ENCODE assay signal across 16 cellular contexts in the genomic region with DNA sequence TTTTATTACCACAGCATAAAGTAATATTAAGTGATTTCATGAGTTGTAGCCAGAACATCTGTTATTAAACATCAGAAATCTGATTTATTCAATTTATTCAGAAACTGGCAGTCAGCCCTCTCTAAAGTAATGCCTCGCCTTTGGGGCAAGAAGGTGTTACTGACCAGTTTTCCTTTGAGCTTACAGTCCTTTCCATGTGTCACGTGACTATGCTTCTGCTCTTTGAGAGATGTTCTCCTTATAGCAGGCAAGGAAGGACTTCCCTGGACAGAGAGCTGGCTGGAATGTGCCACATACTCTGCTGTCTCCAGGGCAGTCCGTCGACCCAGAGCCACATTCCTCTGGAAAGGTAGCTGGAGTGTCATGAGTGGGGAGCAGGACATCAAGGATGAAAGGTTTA.
DNase-seq lines count a peak whose midpoint lies in the region; ATAC-seq, FAIRE-seq and TF ChIP-seq lines count a peak whose summit lies in the region.
"Had no signal": no experiment of that assay in that cellular context is flagged by ENCODE, and none has a peak within 500 bp of the region (broad histone marks: within the 10 kb centered on the region; RNA-seq: fewer than 3 reads in every experiment).

No MANE protein-coding gene starts in this region.

- H4K20me1 ChIP-seq in HepG2 (ENCODE audit: insufficient read depth, low read length): no peaks in the 10 kb centered on the region
- H4K20me1 ChIP-seq: BLaER1 had no signal

- H2AFZ ChIP-seq in HepG2 (ENCODE audit: low read length) (no peak overlapping the region), trophoblast cell (ENCODE audit: insufficient read depth, low read length, poor library complexity) (no peak overlapping the region)

- CTCF ChIA-PET in HepG2 (lab: Yijun Ruan, JAX; ENCODE audit: low intra/inter-chr PET ratio, low total read pairs): no interaction called here

- H2BK5ac ChIP-seq in trophoblast cell (ENCODE audit: low read depth, low read length, poor library complexity): no peak overlapping the region

- peaks cover 0 to 4% of the 10 kb centered on the region in 2 experiments; a peak in 1 of 5 replicates for H3K27me3 ChIP-seq in HepG2 (ENCODE audit: control insufficient read depth in 1 of 2, insufficient read depth in 2 of 2, low read length in 2 of 2)
- no peaks in the 10 kb centered on the region for H3K27me3 ChIP-seq in right lobe of liver
- H3K27me3 ChIP-seq in esophagus muscularis mucosa: no peaks in the 10 kb centered on the region
- H3K27me3 ChIP-seq in trophoblast cell (ENCODE audit: insufficient read depth, low read length): no peaks in the 10 kb centered on the region
- H3K27me3 ChIP-seq: BLaER1 had no signal

- in situ Hi-C loops in HepG2 (cut with HindIII; ENCODE audit: extremely low pct_ligation_motif_present, low pct_unique_long_range_greater_than_20kb): no loop called here

- H3K4ac ChIP-seq in trophoblast cell (ENCODE audit: low read depth, low read length): no peak overlapping the region

- POLR2A ChIA-PET in HepG2 (lab: Yijun Ruan, JAX): no interaction called here

- TF ChIP-seq RAD21 in HepG2 (CRISPR knock-in tag; IDR thresholded peaks at IDR 0.05): no peak

- TF ChIP-seq EP300 in HepG2 (IDR thresholded peaks at IDR 0.05; ENCODE audit: low read depth in 2 of 2, low read length in 2 of 2) (no peak), HepG2 (CRISPR knock-in tag; IDR thresholded peaks at IDR 0.05; ENCODE audit: borderline replicate concordance) (no peak), esophagus muscularis mucosa (IDR thresholded peaks at IDR 0.05) (no peak)

- H2BK120ac ChIP-seq in trophoblast cell (ENCODE audit: insufficient read depth, low read length, poor library complexity): no peak overlapping the region

- no peak overlapping the region for H3K23ac ChIP-seq in trophoblast cell (ENCODE audit: low read length)

- no peaks in the 10 kb centered on the region for H3K4me1 ChIP-seq in HepG2 (ENCODE audit: insufficient read depth, low read length)
- H3K4me1 ChIP-seq in right lobe of liver: no peaks in the 10 kb centered on the region
- H3K4me1 ChIP-seq in esophagus muscularis mucosa: peaks cover 6 to 51% (median 43%) of the 10 kb centered on the region in 4 donors
- peaks cover 0 to 3% of the 10 kb centered on the region in 2 experiments for H3K4me1 ChIP-seq in trophoblast cell (ENCODE audit: control insufficient read depth in 1 of 2, insufficient read depth in 2 of 2, low read length in 2 of 2)

- no peak for TF ChIP-seq POLR2A in HepG2 (IDR thresholded peaks at IDR 0.05; ENCODE audit: insufficient read depth in 1 of 2, low read depth in 2 of 2, low read length in 2 of 2)
- no peak for TF ChIP-seq POLR2A in right lobe of liver (IDR thresholded peaks at IDR 0.05)
- TF ChIP-seq POLR2A in esophagus muscularis mucosa (IDR thresholded peaks at IDR 0.05; ENCODE audit: low read depth): no peak

- H4K91ac ChIP-seq in trophoblast cell (ENCODE audit: low read depth, low read length): no peak overlapping the region

- no peak for ATAC-seq in HepG2
- ATAC-seq in right lobe of liver: no peak
- ATAC-seq in GM19463 (IDR thresholded peaks at IDR 0.05; ENCODE audit: unreplicated experiment): no peak

- no TSS peak for BruUV-seq in HepG2 (replicated peaks; lab: Mats Ljungman, UMichigan)

- H3K36me3 ChIP-seq in HepG2 (replicated peaks in 1 of 2; ENCODE audit: control insufficient read depth in 1 of 2, insufficient read depth in 2 of 2, low read length in 2 of 2) (no peaks in the 10 kb centered on the region), right lobe of liver (no peaks in the 10 kb centered on the region), esophagus muscularis mucosa (no peaks in the 10 kb centered on the region), trophoblast cell (ENCODE audit: control insufficient read depth in 1 of 2, insufficient read depth in 2 of 2, low read length in 2 of 2) (no peaks in the 10 kb centered on the region)
- H3K36me3 ChIP-seq: BLaER1 had no signal

- no peak for FAIRE-seq in HepG2 (lab: Jason Lieb, UNC)
- FAIRE-seq: H1, HTR-8/SVneo had no signal

- H3K27ac ChIP-seq in HepG2 (ENCODE audit: extremely low read length, insufficient read depth, low read length) (no peak overlapping the region), right lobe of liver (no peak overlapping the region), esophagus muscularis mucosa (replicated peaks in 1 of 4) (peak overlapping the region in 3 of 4 donors; percentile 13 to 51 (median 31)), trophoblast cell (ENCODE audit: low read depth, low read length) (no peak overlapping the region)
- H3K27ac ChIP-seq: BLaER1 had no signal

- DNase-seq in HepG2 (ENCODE audit: low spot score) (no peak), right lobe of liver (no peak), esophagus muscularis mucosa (ENCODE audit: extremely low spot score) (no peak), trophoblast cell (peak in 1 of 2 donors; percentile 8), inferior parietal cortex (ENCODE audit: extremely low spot score) (no peak)
- no peak for DNase-seq in stimulated activated CD4-positive, alpha-beta T cell treated with anti-CD3 and anti-CD28 coated beads, Interleukin-4, amount 100 ng/mL, for 4 hours
- DNase-seq: 8988T; CD4-positive, alpha-beta memory T cell; DMS153; DMS79; GF-D8; H9 had no signal

- H3K4me2 ChIP-seq in HepG2 (ENCODE audit: low read depth, low read length) (no peak overlapping the region), trophoblast cell (ENCODE audit: low read length) (no peak overlapping the region)
- H3K4me2 ChIP-seq: BLaER1 had no signal

- intact Hi-C loops in HepG2 (cut with micrococcal nuclease; ENCODE audit: unreplicated experiment) (no loop called here), right lobe of liver (cut with DNase I) (no loop called here), esophagus muscularis mucosa (cut with DNase I) (no loop called here)

- H3K9ac ChIP-seq in HepG2 (ENCODE audit: insufficient read depth, low read depth, low read length): no peak overlapping the region
- no peak overlapping the region for H3K9ac ChIP-seq in trophoblast cell (ENCODE audit: low read length)
- H3K9ac ChIP-seq: BLaER1 had no signal

- no peak overlapping the region for H4K8ac ChIP-seq in trophoblast cell (ENCODE audit: low read depth, low read length)

- no peak overlapping the region for H3K18ac ChIP-seq in trophoblast cell (ENCODE audit: low read length)

- WGBS in HepG2 (ENCODE audit: low lambda C conversion rate): 6% methylated on average over 4 of the region's 4 CpGs
- 58% methylated on average over 4 of the region's 4 CpGs for WGBS in right lobe of liver (ENCODE audit: insufficient coverage, low coverage, low lambda C conversion rate, missing lambda C conversion rate)
- 74% methylated on average over 4 of the region's 4 CpGs for WGBS in esophagus muscularis mucosa
- no CpG with 5 or more reads among the region's 4 CpGs for WGBS in trophoblast cell (ENCODE audit: extremely low coverage, insufficient coverage, insufficient read length)

- H3K4me3 ChIP-seq in HepG2 (replicated peaks in 1 of 3; ENCODE audit: insufficient read depth in 1 of 3, low read depth in 2 of 3, low read length in 3 of 3) (no peak overlapping the region), right lobe of liver (no peak overlapping the region), esophagus muscularis mucosa (no peak overlapping the region), trophoblast cell (ENCODE audit: low read depth, low read length) (peak overlapping the region; percentile 37)
- H3K4me3 ChIP-seq: BLaER1 had no signal

- H3K14ac ChIP-seq in trophoblast cell (ENCODE audit: low read length): no peak overlapping the region

- H3K79me1 ChIP-seq in trophoblast cell (ENCODE audit: low read length): no peaks in the 10 kb centered on the region

- H3K79me2 ChIP-seq in HepG2 (ENCODE audit: insufficient read depth, low read length): no peaks in the 10 kb centered on the region
- no peaks in the 10 kb centered on the region for H3K79me2 ChIP-seq in trophoblast cell (ENCODE audit: control insufficient read depth, insufficient read depth, low read length, poor library complexity)

- H3K9me3 ChIP-seq in HepG2 (ENCODE audit: low read length): no peaks in the 10 kb centered on the region
- no peaks in the 10 kb centered on the region for H3K9me3 ChIP-seq in right lobe of liver
- no peaks in the 10 kb centered on the region for H3K9me3 ChIP-seq in esophagus muscularis mucosa
- peaks cover 1% of the 10 kb centered on the region for H3K9me3 ChIP-seq in trophoblast cell (ENCODE audit: insufficient read depth, low read depth, low read length)

- no peak overlapping the region for H4K12ac ChIP-seq in trophoblast cell (ENCODE audit: low read depth, low read length)

- no peak for TF ChIP-seq CTCF in HepG2 (CRISPR knock-in tag; IDR thresholded peaks at IDR 0.05)
- no peak for TF ChIP-seq CTCF in right lobe of liver (IDR thresholded peaks at IDR 0.05)
- no peak for TF ChIP-seq CTCF in esophagus muscularis mucosa (IDR thresholded peaks at IDR 0.05)

- H2BK12ac ChIP-seq in trophoblast cell (ENCODE audit: low read length): no peak overlapping the region

- no peak overlapping the region for H2AK5ac ChIP-seq in trophoblast cell (ENCODE audit: low read length)

TF ChIP-seq in HepG2, 621 proteins besides CTCF, POLR2A, EP300 and RAD21 (continues in another document):
- peak; percentile 89 for TF ChIP-seq RAD51 (IDR thresholded peaks at IDR 0.05; ENCODE audit: borderline replicate concordance)
- TF ChIP-seq, protein P1, sequence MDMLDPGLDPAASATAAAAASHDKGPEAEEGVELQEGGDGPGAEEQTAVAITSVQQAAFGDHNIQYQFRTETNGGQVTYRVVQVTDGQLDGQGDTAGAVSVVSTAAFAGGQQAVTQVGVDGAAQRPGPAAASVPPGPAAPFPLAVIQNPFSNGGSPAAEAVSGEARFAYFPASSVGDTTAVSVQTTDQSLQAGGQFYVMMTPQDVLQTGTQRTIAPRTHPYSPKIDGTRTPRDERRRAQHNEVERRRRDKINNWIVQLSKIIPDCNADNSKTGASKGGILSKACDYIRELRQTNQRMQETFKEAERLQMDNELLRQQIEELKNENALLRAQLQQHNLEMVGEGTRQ (IDR thresholded peaks at IDR 0.05; ENCODE audit: low read depth, low read length): peak; percentile 79
- TF ChIP-seq, protein P1 (CRISPR knock-in tag; IDR thresholded peaks at IDR 0.05; ENCODE audit: borderline replicate concordance): no peak

Comparison
In these comparisons a context has a peak if more than half of its experiments do, and no peak if none do; other contexts are left out.
1. H3K27ac ChIP-seq: peak in esophagus muscularis mucosa (3 of 4); none in HepG2 (single experiment), right lobe of liver (0 of 3) and trophoblast cell (single experiment).